Comparison of ENCODE assay signal across 8 cellular contexts in genomic region chr3:141402476-141403171, GRCh38. TPM values are rescaled to one million over a fixed set of nuclear protein-coding genes. Genes with fewer than 3 reads are reported as not detected.
DNase-seq lines count a peak whose midpoint lies in the region; ATAC-seq and TF ChIP-seq lines count a peak whose summit lies in the region.

No MANE protein-coding gene starts in this region.

- H2BK5ac ChIP-seq in trophoblast cell (ENCODE audit: low read depth, low read length, poor library complexity), result peak overlapping the region; percentile 91

- intact Hi-C loops in left ventricle myocardium inferior (cut with micrococcal nuclease), result no loop called here

- H3K27me3 ChIP-seq in RWPE2 (ENCODE audit: insufficient read depth, poor library complexity, severe bottlenecking) (no peaks in the 10 kb centered on the region), left ventricle myocardium inferior (ENCODE audit: low read depth) (no peaks in the 10 kb centered on the region), trophoblast cell (ENCODE audit: insufficient read depth, low read length) (no peaks in the 10 kb centered on the region)

- H3K4me3 ChIP-seq in AG09309 (ENCODE audit: control insufficient read depth, low read depth, low read length) (peak overlapping the region; percentile 49), RWPE2 (ENCODE audit: severe bottlenecking) (peak overlapping the region; percentile 92), left ventricle myocardium inferior (peak overlapping the region; percentile 79), trophoblast cell (ENCODE audit: low read depth, low read length) (peak overlapping the region; percentile 77)

- DNase-seq in AG09309 (ENCODE audit: low read depth), result peak; percentile 63
- no peak for DNase-seq in RWPE2 (ENCODE audit: low spot score)
- peak; percentile 84 for DNase-seq in left ventricle myocardium inferior
- peak; percentile 88 to 91 for DNase-seq in trophoblast cell
- DNase-seq in SKM-1 (lab: John Stamatoyannopoulos, UW; ENCODE audit: unreplicated experiment), result no peak

- H4K91ac ChIP-seq in trophoblast cell (ENCODE audit: low read depth, low read length), result peak overlapping the region; percentile 97

- H3K4me2 ChIP-seq in trophoblast cell (ENCODE audit: low read length), result peak overlapping the region; percentile 64

- no peak overlapping the region for H3K23ac ChIP-seq in trophoblast cell (ENCODE audit: low read length)

- H3K27ac ChIP-seq in RWPE2 (ENCODE audit: poor library complexity, severe bottlenecking), result peak overlapping the region; percentile 96
- peak overlapping the region; percentile 73 for H3K27ac ChIP-seq in adipose tissue (ENCODE audit: low read depth, low read length)
- H3K27ac ChIP-seq in left ventricle myocardium inferior (replicated peaks), result peak overlapping the region; percentile 99
- H3K27ac ChIP-seq in trophoblast cell (ENCODE audit: low read depth, low read length), result peak overlapping the region; percentile 92

- peak overlapping the region; percentile 85 for H3K9ac ChIP-seq in trophoblast cell (ENCODE audit: low read length)

- peaks cover 6% of the 10 kb centered on the region for H3K79me2 ChIP-seq in trophoblast cell (ENCODE audit: control insufficient read depth, insufficient read depth, low read length, poor library complexity)

- H3K4me1 ChIP-seq in RWPE2 (ENCODE audit: insufficient read depth, poor library complexity, severe bottlenecking) (peaks cover 49% of the 10 kb centered on the region), left ventricle myocardium inferior (peaks cover 84% of the 10 kb centered on the region), trophoblast cell (ENCODE audit: control insufficient read depth in 1 of 2, insufficient read depth in 2 of 2, low read length in 2 of 2) (peaks cover 0 to 2% of the 10 kb centered on the region in 2 experiments)

- peak overlapping the region; percentile 46 for H2AK5ac ChIP-seq in trophoblast cell (ENCODE audit: low read length)

- peak overlapping the region; percentile 95 for H3K4ac ChIP-seq in trophoblast cell (ENCODE audit: low read depth, low read length)

- 1% methylated on average over 45 to 58 of the region's 58 CpGs for WGBS in adipose tissue, 3 donors
- WGBS in trophoblast cell (ENCODE audit: extremely low coverage, insufficient coverage, insufficient read length), result no CpG with 5 or more reads among the region's 58 CpGs

- H2BK120ac ChIP-seq in trophoblast cell (ENCODE audit: insufficient read depth, low read length, poor library complexity), result peak overlapping the region; percentile 97

- H4K8ac ChIP-seq in trophoblast cell (ENCODE audit: low read depth, low read length), result peak overlapping the region; percentile 98

- peak overlapping the region; percentile 93 for H4K12ac ChIP-seq in trophoblast cell (ENCODE audit: low read depth, low read length)

- H3K36me3 ChIP-seq in RWPE2 (ENCODE audit: low read depth) (peaks cover 51% of the 10 kb centered on the region), left ventricle myocardium inferior (peaks cover 38% of the 10 kb centered on the region), trophoblast cell (ENCODE audit: control insufficient read depth in 1 of 2, insufficient read depth in 2 of 2, low read length in 2 of 2) (peaks cover 10 to 14% of the 10 kb centered on the region in 2 experiments)

- peak; percentile 37 for ATAC-seq in GM18867 (IDR thresholded peaks at IDR 0.05; ENCODE audit: unreplicated experiment)
- ATAC-seq in HG03095 (IDR thresholded peaks at IDR 0.05; ENCODE audit: unreplicated experiment), result peak; percentile 34
- ATAC-seq in RWPE2 (ENCODE audit: low read depth), result peak; percentile 58

- peaks cover 13% of the 10 kb centered on the region for H3K79me1 ChIP-seq in trophoblast cell (ENCODE audit: low read length)

- H3K14ac ChIP-seq in trophoblast cell (ENCODE audit: low read length), result peak overlapping the region; percentile 71

- peak overlapping the region; percentile 76 for H2BK12ac ChIP-seq in trophoblast cell (ENCODE audit: low read length)

- TF ChIP-seq CTCF in AG09309 (IDR thresholded peaks at IDR 0.05; ENCODE audit: control insufficient read depth, insufficient read depth, low read depth, low read length, missing control alignments) (no peak), RWPE2 (IDR thresholded peaks at IDR 0.05; ENCODE audit: poor library complexity, severe bottlenecking) (no peak), left ventricle myocardium inferior (IDR thresholded peaks at IDR 0.05; ENCODE audit: borderline replicate concordance) (peak; percentile 40)

- peak overlapping the region; percentile 73 for H2AFZ ChIP-seq in trophoblast cell (ENCODE audit: insufficient read depth, low read length, poor library complexity)

- H3K9me3 ChIP-seq in RWPE2 (ENCODE audit: severe bottlenecking), result no peaks in the 10 kb centered on the region
- H3K9me3 ChIP-seq in left ventricle myocardium inferior (replicated peaks), result no peaks in the 10 kb centered on the region
- H3K9me3 ChIP-seq in trophoblast cell (ENCODE audit: insufficient read depth, low read depth, low read length), result no peaks in the 10 kb centered on the region

- peak overlapping the region; percentile 87 for H3K18ac ChIP-seq in trophoblast cell (ENCODE audit: low read length)

RNA-seq across cellular contexts. Expression of gene ZBTB38, which starts 34.3 kb away (rescaled TPM):
- 10 to 100 TPM in 2 of 3 donors, 1 to 10 TPM in 1; 9.4 to 23.3 (median 18.2) TPM for polyA plus RNA-seq in adipose tissue
- 116 TPM for total RNA-seq in left ventricle myocardium inferior
- 38.2 and 38.5 TPM in 2 replicates for polyA plus RNA-seq in trophoblast cell (2013)

Comparison
In these comparisons a context has a peak if more than half of its experiments do, and no peak if none do; other contexts are left out.
1. DNase-seq: peak in AG09309 (single experiment), left ventricle myocardium inferior (single experiment) and trophoblast cell (2 of 2); none in RWPE2 (single experiment) and SKM-1 (single experiment).
2. Peak in every context shown above with its lines, with median percentiles within 50 percentile points of each other: H3K4me3 ChIP-seq, ATAC-seq and H3K27ac ChIP-seq.